1 cellular context compared by ENCODE assay signal in genomic region chr2:239429473-239430350, GRCh38.
TF ChIP-seq lines count a peak whose summit lies in the region.

No MANE protein-coding gene starts in this region.

TF ChIP-seq in HepG2, 621 proteins besides CTCF, POLR2A, EP300 and RAD21 (continued from another document and continues in another):
- TF ChIP-seq ZNF687 (CRISPR knock-in tag; IDR thresholded peaks at IDR 0.05) (0 out of 2 replicates have a peak, but pooled peaks have one; percentile 15), PBX3 (CRISPR knock-in tag; IDR thresholded peaks at IDR 0.05; ENCODE audit: borderline replicate concordance) (no peak), ZBTB20 (CRISPR knock-in tag; IDR thresholded peaks at IDR 0.05; ENCODE audit: borderline replicate concordance, low read depth) (no peak), AHDC1 (CRISPR knock-in tag; IDR thresholded peaks at IDR 0.05; ENCODE audit: borderline replicate concordance) (peak; percentile 68; the same call in 1 of the 2 replicates), DZIP1 (CRISPR knock-in tag; IDR thresholded peaks at IDR 0.05) (no peak), ZNF326 (CRISPR knock-in tag; IDR thresholded peaks at IDR 0.05; ENCODE audit: borderline replicate concordance) (no peak), ETV6 (CRISPR knock-in tag; conservative IDR thresholded peaks at IDR 0.05) (no peak), ATF7 (IDR thresholded peaks at IDR 0.05) (no peak), ATF7 (CRISPR knock-in tag; IDR thresholded peaks at IDR 0.05) (no peak), DPF2 (CRISPR knock-in tag; IDR thresholded peaks at IDR 0.05; ENCODE audit: borderline replicate concordance, low read depth) (no peak), ZMAT3 (CRISPR knock-in tag; conservative IDR thresholded peaks at IDR 0.05) (no peak), PBX2 (CRISPR knock-in tag; IDR thresholded peaks at IDR 0.05) (no peak), ZNF644 (CRISPR knock-in tag; IDR thresholded peaks at IDR 0.05; ENCODE audit: low read depth) (0 out of 2 replicates have a peak, but pooled peaks have one; percentile 39), ZNF660 (CRISPR knock-in tag; IDR thresholded peaks at IDR 0.05; ENCODE audit: borderline replicate concordance, low read depth) (no peak), KLF13 (CRISPR knock-in tag; IDR thresholded peaks at IDR 0.05) (no peak), TEF (CRISPR knock-in tag; IDR thresholded peaks at IDR 0.05) (no peak), MBD4 (IDR thresholded peaks at IDR 0.05; ENCODE audit: borderline replicate concordance, low read length) (no peak), MNT (IDR thresholded peaks at IDR 0.05) (no peak), AGO2 (optimal IDR thresholded peaks at IDR 0.05; ENCODE audit: low read depth, low read length) (no peak), DR1 (CRISPR knock-in tag; IDR thresholded peaks at IDR 0.05) (no peak), TOE1 (CRISPR knock-in tag; IDR thresholded peaks at IDR 0.05) (no peak), ZNF280D (CRISPR knock-in tag; IDR thresholded peaks at IDR 0.05) (no peak), ZZZ3 (CRISPR knock-in tag; IDR thresholded peaks at IDR 0.05; ENCODE audit: borderline replicate concordance) (no peak), FOSL2 (CRISPR knock-in tag; IDR thresholded peaks at IDR 0.05) (0 out of 2 replicates have a peak, but pooled peaks have one; percentile 15), LCORL (IDR thresholded peaks at IDR 0.05) (no peak), LCORL (CRISPR knock-in tag; IDR thresholded peaks at IDR 0.05) (no peak), HNF4G (IDR thresholded peaks at IDR 0.05; ENCODE audit: borderline replicate concordance, low read depth, low read length) (no peak), HNF4G (CRISPR knock-in tag; IDR thresholded peaks at IDR 0.05; ENCODE audit: borderline replicate concordance, low read depth) (no peak), ZNF558 (CRISPR knock-in tag; IDR thresholded peaks at IDR 0.05; ENCODE audit: borderline replicate concordance) (no peak), ZSCAN31 (CRISPR knock-in tag; IDR thresholded peaks at IDR 0.05; ENCODE audit: low read depth) (no peak), ARNTL (CRISPR knock-in tag; IDR thresholded peaks at IDR 0.05) (no peak), POLR2AphosphoS2 (IDR thresholded peaks at IDR 0.05; ENCODE audit: low read depth, low read length) (no peak)
